ENCODE assay signal across 2 cellular contexts in genomic region chr17:79801156-79802038, GRCh38.
A peak's percentile ranks its signal among the peaks of the same experiment; 100 is the strongest.
TF ChIP-seq lines count a peak whose summit lies in the region.

No MANE protein-coding gene starts in this region.

TF ChIP-seq in HEK293, 187 proteins besides CTCF, POLR2A, EP300 and RAD21 (continued from another document and continues in another):
- TF ChIP-seq ZNF280C (tag by site-specific recombination; IDR thresholded peaks at IDR 0.05) = no peak
- TF ChIP-seq ZNF660 (tag by site-specific recombination; IDR thresholded peaks at IDR 0.05) = no peak
- TF ChIP-seq ELK4 (IDR thresholded peaks at IDR 0.05; ENCODE audit: borderline replicate concordance, low read depth, low read length) = no peak
- no peak; the same call in 1 of the 2 replicates for TF ChIP-seq ZBTB10 (tag by site-specific recombination; IDR thresholded peaks at IDR 0.05)
- TF ChIP-seq SP3 (tag by site-specific recombination; IDR thresholded peaks at IDR 0.05) = peak; percentile 43
- TF ChIP-seq ZNF664 (tag by site-specific recombination; IDR thresholded peaks at IDR 0.05) = no peak
- TF ChIP-seq ZSCAN30 (tag by site-specific recombination; IDR thresholded peaks at IDR 0.05) = peak; percentile 75
- peak; percentile 62; the same call in 1 of the 2 replicates for TF ChIP-seq ZNF2 (tag by site-specific recombination; IDR thresholded peaks at IDR 0.05)
- peak; percentile 99 for TF ChIP-seq ZNF335 (tag by site-specific recombination; conservative IDR thresholded peaks at IDR 0.05)
- no peak for TF ChIP-seq SCRT1 (tag by site-specific recombination; IDR thresholded peaks at IDR 0.05; ENCODE audit: borderline replicate concordance)
- TF ChIP-seq BCL11A (tag by site-specific recombination; IDR thresholded peaks at IDR 0.05; ENCODE audit: low read depth) = no peak
- TF ChIP-seq ZNF274 (IDR thresholded peaks at IDR 0.05; ENCODE audit: low read length) = no peak
- TF ChIP-seq ZNF274 (tag by site-specific recombination; IDR thresholded peaks at IDR 0.05; ENCODE audit: borderline replicate concordance) = no peak
- no peak for TF ChIP-seq SALL2 (tag by site-specific recombination; IDR thresholded peaks at IDR 0.05; ENCODE audit: borderline replicate concordance)
- TF ChIP-seq ZNF768 (tag by site-specific recombination; IDR thresholded peaks at IDR 0.05) = no peak
- TF ChIP-seq HIC1 (tag by site-specific recombination; IDR thresholded peaks at IDR 0.05) = peak; percentile 67
- TF ChIP-seq ZNF302 (tag by site-specific recombination; IDR thresholded peaks at IDR 0.05; ENCODE audit: low read depth) = no peak
- TF ChIP-seq ZNF610 (tag by site-specific recombination; IDR thresholded peaks at IDR 0.05; ENCODE audit: borderline replicate concordance) = no peak
- no peak for TF ChIP-seq ZNF324 (tag by site-specific recombination; IDR thresholded peaks at IDR 0.05)
- TF ChIP-seq ZEB2 (tag by site-specific recombination; IDR thresholded peaks at IDR 0.05) = peak; percentile 51; the same call in 1 of the 2 replicates
- no peak for TF ChIP-seq TCF7L2 (IDR thresholded peaks at IDR 0.05; ENCODE audit: borderline replicate concordance, low read depth, low read length)
- TF ChIP-seq ZNF391 (tag by site-specific recombination; IDR thresholded peaks at IDR 0.05; ENCODE audit: borderline replicate concordance, low read depth) = 0 out of 2 replicates have a peak, but pooled peaks have one; percentile 13
- no peak for TF ChIP-seq ZNF623 (tag by site-specific recombination; IDR thresholded peaks at IDR 0.05)
- TF ChIP-seq ZNF221 (tag by site-specific recombination; IDR thresholded peaks at IDR 0.05; ENCODE audit: borderline replicate concordance) = no peak
- no peak for TF ChIP-seq ZNF624 (tag by site-specific recombination; IDR thresholded peaks at IDR 0.05)
- TF ChIP-seq ZNF366 (tag by site-specific recombination; conservative IDR thresholded peaks at IDR 0.05) = peak; percentile 55; the same call in 1 of the 2 replicates
- no peak for TF ChIP-seq ZNF658 (tag by site-specific recombination; IDR thresholded peaks at IDR 0.05)

TF ChIP-seq in HepG2, 621 proteins besides CTCF, POLR2A, EP300 and RAD21 (continued from another document and continues in another):
- no peak for TF ChIP-seq REST (IDR thresholded peaks at IDR 0.05; ENCODE audit: borderline replicate concordance in 1 of 2, low read depth in 1 of 2, low read length in 2 of 2)
- 0 out of 2 replicates have a peak, but pooled peaks have one; percentile 34 for TF ChIP-seq ETV6 (CRISPR knock-in tag; conservative IDR thresholded peaks at IDR 0.05)
- TF ChIP-seq NR0B2 (CRISPR knock-in tag; IDR thresholded peaks at IDR 0.05) = 0 out of 2 replicates have a peak, but pooled peaks have one; percentile 83
- TF ChIP-seq ZNF605 (CRISPR knock-in tag; IDR thresholded peaks at IDR 0.05) = no peak
- 0 out of 2 replicates have a peak, but pooled peaks have one; percentile 10 for TF ChIP-seq POGK (CRISPR knock-in tag; conservative IDR thresholded peaks at IDR 0.05)
- TF ChIP-seq ELF4 (CRISPR knock-in tag; IDR thresholded peaks at IDR 0.05; ENCODE audit: borderline replicate concordance) = peak; percentile 59; the same call in 1 of the 2 replicates
- TF ChIP-seq MYC (CRISPR knock-in tag; IDR thresholded peaks at IDR 0.05; ENCODE audit: borderline replicate concordance) = peak; percentile 62
- 0 out of 2 replicates have a peak, but pooled peaks have one; percentile 51 for TF ChIP-seq ZNF674 (CRISPR knock-in tag; IDR thresholded peaks at IDR 0.05; ENCODE audit: low read depth)
- no peak for TF ChIP-seq BRF2 (CRISPR knock-in tag; IDR thresholded peaks at IDR 0.05)
- peak; percentile 69; the same call in 1 of the 2 replicates for TF ChIP-seq ZSCAN31 (CRISPR knock-in tag; IDR thresholded peaks at IDR 0.05; ENCODE audit: low read depth)
- TF ChIP-seq ZGPAT (CRISPR knock-in tag; IDR thresholded peaks at IDR 0.05) = peak; percentile 81
- TF ChIP-seq THAP9 (CRISPR knock-in tag; IDR thresholded peaks at IDR 0.05; ENCODE audit: borderline replicate concordance) = peak; percentile 36; the same call in 1 of the 2 replicates
- no peak for TF ChIP-seq ZNF460 (CRISPR knock-in tag; IDR thresholded peaks at IDR 0.05; ENCODE audit: borderline replicate concordance)
- no peak for TF ChIP-seq GATA4 (IDR thresholded peaks at IDR 0.05; ENCODE audit: borderline replicate concordance, low read depth)
- TF ChIP-seq ZFP90 (CRISPR knock-in tag; IDR thresholded peaks at IDR 0.05; ENCODE audit: borderline replicate concordance) = peak; percentile 32; the same call in 1 of the 2 replicates
- no peak; the same call in 1 of the 2 replicates for TF ChIP-seq ISL2 (CRISPR knock-in tag; IDR thresholded peaks at IDR 0.05)
- TF ChIP-seq ZFP37 (CRISPR knock-in tag; IDR thresholded peaks at IDR 0.05; ENCODE audit: borderline replicate concordance) = no peak
- TF ChIP-seq SETDB1 (CRISPR knock-in tag; IDR thresholded peaks at IDR 0.05; ENCODE audit: borderline replicate concordance) = no peak
- no peak for TF ChIP-seq FOXA1 (IDR thresholded peaks at IDR 0.05)
- no peak for TF ChIP-seq FOXA1 (CRISPR knock-in tag; IDR thresholded peaks at IDR 0.05)
- TF ChIP-seq ARNT2 (CRISPR knock-in tag; IDR thresholded peaks at IDR 0.05; ENCODE audit: low read depth) = peak; percentile 16; the same call in 1 of the 2 replicates
- TF ChIP-seq ZNF710 (CRISPR knock-in tag; IDR thresholded peaks at IDR 0.05; ENCODE audit: borderline replicate concordance) = peak; percentile 23; the same call in 1 of the 2 replicates
- peak; percentile 85 for TF ChIP-seq ZNF800 (CRISPR knock-in tag; IDR thresholded peaks at IDR 0.05)
